ENCODE assay signal across 2 cellular contexts in the genomic region with DNA sequence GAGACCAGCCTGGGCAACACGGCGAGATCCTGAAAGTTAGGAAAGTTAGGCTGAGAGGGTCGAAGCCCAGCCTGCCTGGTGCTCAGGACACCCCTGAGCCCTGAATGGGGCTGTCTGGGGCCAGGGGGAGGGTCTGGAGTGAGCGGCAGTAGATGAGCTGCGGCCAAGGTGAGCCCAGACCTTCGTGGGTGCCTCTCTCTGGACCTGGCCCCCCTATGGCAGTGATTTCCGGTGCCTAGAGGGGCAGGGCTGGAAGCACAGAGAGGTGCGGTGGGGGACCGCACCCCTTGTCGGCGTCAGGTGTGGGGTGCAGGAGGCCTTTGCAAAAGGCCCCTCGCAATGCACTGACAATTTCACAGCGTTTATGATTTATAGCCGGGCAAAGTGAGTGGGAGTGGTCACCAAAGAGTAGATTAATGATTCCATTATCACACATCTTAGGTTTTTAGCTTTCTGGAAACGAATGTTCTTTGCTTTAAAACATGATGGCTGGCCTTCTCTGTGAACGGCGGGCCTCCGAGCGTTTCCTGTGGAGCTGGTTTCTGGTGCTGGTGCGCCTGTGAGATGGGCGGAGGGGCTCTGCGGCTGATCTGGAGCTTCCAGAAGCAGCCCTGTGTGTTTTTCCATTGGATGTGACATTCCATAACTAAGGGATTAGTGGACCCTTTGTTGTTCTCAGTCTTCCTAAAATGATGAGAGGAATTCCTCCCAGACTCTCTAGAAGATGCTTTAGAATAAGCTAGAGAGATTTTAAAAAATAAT.
A peak's percentile ranks its signal among the peaks of the same experiment; 100 is the strongest.
TF ChIP-seq lines count a peak whose summit lies in the region.

No MANE protein-coding gene starts in this region.

TF ChIP-seq in GM23338, 12 proteins besides CTCF, POLR2A, EP300 and RAD21:
- TF ChIP-seq EZH2 (IDR thresholded peaks at IDR 0.05; ENCODE audit: low read depth, unreplicated experiment) (no peak), JUNB (IDR thresholded peaks at IDR 0.05; ENCODE audit: unreplicated experiment) (no peak)

TF ChIP-seq in K562, 482 proteins besides CTCF, POLR2A, EP300 and RAD21:
- TF ChIP-seq PHB (CRISPR knock-in tag; IDR thresholded peaks at IDR 0.05) (no peak), ZSCAN32 (CRISPR knock-in tag; IDR thresholded peaks at IDR 0.05) (no peak), CBFA2T2 (conservative IDR thresholded peaks at IDR 0.05) (no peak), C11orf30 (IDR thresholded peaks at IDR 0.05; ENCODE audit: low read depth) (no peak), MEIS2 (IDR thresholded peaks at IDR 0.05; ENCODE audit: partially characterized antibody) (peak; percentile 17), KLF1 (tag; IDR thresholded peaks at IDR 0.05) (no peak)
- TF ChIP-seq, protein P1, sequence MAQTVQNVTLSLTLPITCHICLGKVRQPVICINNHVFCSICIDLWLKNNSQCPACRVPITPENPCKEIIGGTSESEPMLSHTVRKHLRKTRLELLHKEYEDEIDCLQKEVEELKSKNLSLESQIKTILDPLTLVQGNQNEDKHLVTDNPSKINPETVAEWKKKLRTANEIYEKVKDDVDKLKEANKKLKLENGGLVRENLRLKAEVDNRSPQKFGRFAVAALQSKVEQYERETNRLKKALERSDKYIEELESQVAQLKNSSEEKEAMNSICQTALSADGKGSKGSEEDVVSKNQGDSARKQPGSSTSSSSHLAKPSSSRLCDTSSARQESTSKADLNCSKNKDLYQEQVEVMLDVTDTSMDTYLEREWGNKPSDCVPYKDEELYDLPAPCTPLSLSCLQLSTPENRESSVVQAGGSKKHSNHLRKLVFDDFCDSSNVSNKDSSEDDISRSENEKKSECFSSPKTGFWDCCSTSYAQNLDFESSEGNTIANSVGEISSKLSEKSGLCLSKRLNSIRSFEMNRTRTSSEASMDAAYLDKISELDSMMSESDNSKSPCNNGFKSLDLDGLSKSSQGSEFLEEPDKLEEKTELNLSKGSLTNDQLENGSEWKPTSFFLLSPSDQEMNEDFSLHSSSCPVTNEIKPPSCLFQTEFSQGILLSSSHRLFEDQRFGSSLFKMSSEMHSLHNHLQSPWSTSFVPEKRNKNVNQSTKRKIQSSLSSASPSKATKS (CRISPR knock-in tag; IDR thresholded peaks at IDR 0.05): no peak
- TF ChIP-seq, protein P2, sequence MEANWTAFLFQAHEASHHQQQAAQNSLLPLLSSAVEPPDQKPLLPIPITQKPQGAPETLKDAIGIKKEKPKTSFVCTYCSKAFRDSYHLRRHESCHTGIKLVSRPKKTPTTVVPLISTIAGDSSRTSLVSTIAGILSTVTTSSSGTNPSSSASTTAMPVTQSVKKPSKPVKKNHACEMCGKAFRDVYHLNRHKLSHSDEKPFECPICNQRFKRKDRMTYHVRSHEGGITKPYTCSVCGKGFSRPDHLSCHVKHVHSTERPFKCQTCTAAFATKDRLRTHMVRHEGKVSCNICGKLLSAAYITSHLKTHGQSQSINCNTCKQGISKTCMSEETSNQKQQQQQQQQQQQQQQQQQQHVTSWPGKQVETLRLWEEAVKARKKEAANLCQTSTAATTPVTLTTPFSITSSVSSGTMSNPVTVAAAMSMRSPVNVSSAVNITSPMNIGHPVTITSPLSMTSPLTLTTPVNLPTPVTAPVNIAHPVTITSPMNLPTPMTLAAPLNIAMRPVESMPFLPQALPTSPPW (CRISPR knock-in tag; IDR thresholded peaks at IDR 0.05): no peak
- TF ChIP-seq, protein P3, sequence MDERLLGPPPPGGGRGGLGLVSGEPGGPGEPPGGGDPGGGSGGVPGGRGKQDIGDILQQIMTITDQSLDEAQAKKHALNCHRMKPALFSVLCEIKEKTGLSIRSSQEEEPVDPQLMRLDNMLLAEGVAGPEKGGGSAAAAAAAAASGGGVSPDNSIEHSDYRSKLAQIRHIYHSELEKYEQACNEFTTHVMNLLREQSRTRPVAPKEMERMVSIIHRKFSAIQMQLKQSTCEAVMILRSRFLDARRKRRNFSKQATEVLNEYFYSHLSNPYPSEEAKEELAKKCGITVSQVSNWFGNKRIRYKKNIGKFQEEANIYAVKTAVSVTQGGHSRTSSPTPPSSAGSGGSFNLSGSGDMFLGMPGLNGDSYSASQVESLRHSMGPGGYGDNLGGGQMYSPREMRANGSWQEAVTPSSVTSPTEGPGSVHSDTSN (CRISPR knock-in tag; IDR thresholded peaks at IDR 0.05; ENCODE audit: low read depth): no peak
- TF ChIP-seq, protein P3 (tag; conservative IDR thresholded peaks at IDR 0.05; ENCODE audit: low read depth): 0 out of 2 replicates have a peak, but pooled peaks have one; percentile 23
